In genomic region chr15:94584833-94585244, GRCh38 we compare ENCODE assay signal across 8 cellular contexts.
DNase-seq lines count a peak whose midpoint lies in the region; ATAC-seq, FAIRE-seq and TF ChIP-seq lines count a peak whose summit lies in the region.

No MANE protein-coding gene starts in this region.

- peak overlapping the region; percentile 95 for H3K27ac Mint-ChIP-seq in endothelial cell (ENCODE audit: unreplicated experiment)
- no peak overlapping the region for H3K27ac Mint-ChIP-seq in stimulated activated naive B cell treated with anti-CD40 and anti-IgM and Interleukin-4, amounts not matched to agents 10 μg/mL and 1 μg/mL and 100 μg/mL, for 72 hours

- H3K27me3 Mint-ChIP-seq in endothelial cell (ENCODE audit: unreplicated experiment) = peaks cover 1% of the 10 kb centered on the region
- H3K27me3 Mint-ChIP-seq in stimulated activated naive B cell treated with anti-CD40 and anti-IgM and Interleukin-4, amounts not matched to agents 10 μg/mL and 1 μg/mL and 100 μg/mL, for 72 hours = peaks cover 62 to 80% of the 10 kb centered on the region in 2 donors

- no peak overlapping the region for H3K4me3 Mint-ChIP-seq in endothelial cell (ENCODE audit: unreplicated experiment)
- peak overlapping the region; percentile 58 to 64 for H3K4me3 Mint-ChIP-seq in stimulated activated naive B cell treated with anti-CD40 and anti-IgM and Interleukin-4, amounts not matched to agents 10 μg/mL and 1 μg/mL and 100 μg/mL, for 72 hours

- no peak for TF ChIP-seq CTCF in endothelial cell (IDR thresholded peaks at IDR 0.05; ENCODE audit: unreplicated experiment)
- TF ChIP-seq CTCF in gastroesophageal sphincter (IDR thresholded peaks at IDR 0.05) = no peak

- H3K4me3 ChIP-seq in gastroesophageal sphincter = no peak overlapping the region

- ATAC-seq in HG03045 (IDR thresholded peaks at IDR 0.05; ENCODE audit: unreplicated experiment) (peak; percentile 72), gastroesophageal sphincter (no peak)
- ATAC-seq in stimulated activated naive B cell treated with anti-CD40 and anti-IgM and Interleukin-4, amounts not matched to agents 10 μg/mL and 1 μg/mL and 100 μg/mL, for 72 hours (replicated peaks) = peak; percentile 82 to 83

- no peaks in the 10 kb centered on the region for H3K9me3 ChIP-seq in gastroesophageal sphincter

- DNase-seq in GM19240 (ENCODE audit: insufficient read length, low spot score) (peak; percentile 4), endothelial cell (ENCODE audit: low spot score) (peak; percentile 63), iPS-NIHi11 (ENCODE audit: low spot score) (no peak), HCEC 1CT (no peak)
- DNase-seq in stimulated activated naive B cell treated with anti-CD40 and anti-IgM and Interleukin-4, amounts not matched to agents 10 μg/mL and 1 μg/mL and 100 μg/mL, for 72 hours = peak; percentile 33

- H3K4me1 ChIP-seq in gastroesophageal sphincter = no peaks in the 10 kb centered on the region

- FAIRE-seq in TTC549 (lab: Jason Lieb, UNC) = peak; percentile 71

- no peaks in the 10 kb centered on the region for H3K36me3 Mint-ChIP-seq in endothelial cell (ENCODE audit: low read depth, unreplicated experiment)
- no peaks in the 10 kb centered on the region for H3K36me3 Mint-ChIP-seq in stimulated activated naive B cell treated with anti-CD40 and anti-IgM and Interleukin-4, amounts not matched to agents 10 μg/mL and 1 μg/mL and 100 μg/mL, for 72 hours

- 48 to 69% methylated on average over 4 to 11 of the region's 11 CpGs for WGBS in gastroesophageal sphincter (ENCODE audit: low coverage in 1 of 2), 2 donors

- H3K27me3 ChIP-seq in gastroesophageal sphincter = no peaks in the 10 kb centered on the region

- no peaks in the 10 kb centered on the region for H3K36me3 ChIP-seq in gastroesophageal sphincter

- H3K9me3 Mint-ChIP-seq in endothelial cell (ENCODE audit: unreplicated experiment) = no peaks in the 10 kb centered on the region
- H3K9me3 Mint-ChIP-seq in stimulated activated naive B cell treated with anti-CD40 and anti-IgM and Interleukin-4, amounts not matched to agents 10 μg/mL and 1 μg/mL and 100 μg/mL, for 72 hours = peaks cover 0 to 1% of the 10 kb centered on the region in 2 donors

- no peak for TF ChIP-seq POLR2A in gastroesophageal sphincter (IDR thresholded peaks at IDR 0.05)

- H3K4me1 Mint-ChIP-seq in endothelial cell (ENCODE audit: unreplicated experiment) = peaks cover 60% of the 10 kb centered on the region
- H3K4me1 Mint-ChIP-seq in stimulated activated naive B cell treated with anti-CD40 and anti-IgM and Interleukin-4, amounts not matched to agents 10 μg/mL and 1 μg/mL and 100 μg/mL, for 72 hours = peaks cover 16% of the 10 kb centered on the region in 2 donors

- no peak overlapping the region for H3K27ac ChIP-seq in gastroesophageal sphincter

- no peak for TF ChIP-seq EP300 in gastroesophageal sphincter (IDR thresholded peaks at IDR 0.05)

Comparison
In these comparisons a context has a peak if more than half of its experiments do, and no peak if none do; other contexts are left out.
1. DNase-seq: peak in GM19240 (single experiment), endothelial cell (single experiment) and stimulated activated naive B cell treated with anti-CD40 and anti-IgM and Interleukin-4, amounts not matched to agents 10 μg/mL and 1 μg/mL and 100 μg/mL, for 72 hours (single experiment); none in iPS-NIHi11 (single experiment) and HCEC 1CT (single experiment).